3 cellular contexts compared by ENCODE assay signal in the genomic region with DNA sequence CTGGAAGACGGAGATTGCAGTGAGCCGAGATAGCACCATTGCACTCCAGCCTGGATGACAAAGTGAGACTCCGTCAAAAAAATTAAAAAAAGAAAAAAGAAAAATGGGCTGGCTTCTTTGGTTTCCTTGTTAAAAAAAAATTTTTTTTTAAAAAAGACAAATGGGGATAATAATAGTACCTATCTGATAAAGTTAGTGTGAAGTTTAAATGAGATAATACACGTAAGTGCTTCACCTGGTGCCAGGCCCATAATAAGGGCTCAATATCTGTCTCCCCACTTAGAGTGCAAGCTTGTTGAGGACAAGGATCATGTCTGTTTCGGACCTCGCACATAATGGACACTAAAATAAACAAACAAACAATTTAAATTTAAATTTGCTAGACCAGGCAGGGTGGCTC. TPM values are rescaled to one million over a fixed set of nuclear protein-coding genes. Genes with fewer than 3 reads are reported as not detected.
"Had no signal": no experiment of that assay in that cellular context is flagged by ENCODE, and none has a peak within 500 bp of the region (broad histone marks: within the 10 kb centered on the region; RNA-seq: fewer than 3 reads in every experiment).

No MANE protein-coding gene starts in this region.

- DNase-seq: GDM1, GF-D8 had no signal

- H3K4me3 ChIP-seq: GM12878 had no signal

RNA-seq across cellular contexts. Expression of a gene that starts 30.0 kb away (rescaled TPM):
- total RNA-seq: GM12878 had no signal
